1 cellular context compared by ENCODE assay signal in genomic region chr4:123416462-123416861, GRCh38.
TF ChIP-seq lines count a peak whose summit lies in the region.

No MANE protein-coding gene starts in this region.

TF ChIP-seq in H1, 55 proteins besides CTCF, POLR2A, EP300 and RAD21:
- TF ChIP-seq RBBP5 (IDR thresholded peaks at IDR 0.05; ENCODE audit: borderline replicate concordance, low read depth, low read length) (no peak), CTBP2 (IDR thresholded peaks at IDR 0.05; ENCODE audit: borderline replicate concordance, insufficient read depth, insufficient read length, low read length) (no peak), CREB1 (IDR thresholded peaks at IDR 0.05) (no peak), USF2 (IDR thresholded peaks at IDR 0.05; ENCODE audit: low read length) (no peak), POLR2AphosphoS5 (IDR thresholded peaks at IDR 0.05; ENCODE audit: low read depth, low read length) (no peak), GTF2F1 (IDR thresholded peaks at IDR 0.05; ENCODE audit: borderline replicate concordance, low read depth, low read length) (no peak), CBX8 (IDR thresholded peaks at IDR 0.05; ENCODE audit: borderline replicate concordance, low read depth, low read length) (no peak), SIX5 (IDR thresholded peaks at IDR 0.05; ENCODE audit: low read depth, low read length) (no peak), ATF3 (IDR thresholded peaks at IDR 0.05; ENCODE audit: insufficient read depth, low read depth, low read length) (no peak), KDM5A (IDR thresholded peaks at IDR 0.05; ENCODE audit: low read length) (no peak)
